1 cellular context compared by ENCODE assay signal in genomic region chr2:188244383-188244782, GRCh38.
TF ChIP-seq lines count a peak whose summit lies in the region.

No MANE protein-coding gene starts in this region.

TF ChIP-seq in HepG2, 621 proteins besides CTCF, POLR2A, EP300 and RAD21:
- TF ChIP-seq PITX1 (CRISPR knock-in tag; IDR thresholded peaks at IDR 0.05) = no peak
- TF ChIP-seq CREB1 (IDR thresholded peaks at IDR 0.05) = peak; percentile 58
- TF ChIP-seq CREB1 (CRISPR knock-in tag; IDR thresholded peaks at IDR 0.05) = no peak
- TF ChIP-seq ZNF337 (CRISPR knock-in tag; IDR thresholded peaks at IDR 0.05; ENCODE audit: borderline replicate concordance, low read depth) = no peak
- TF ChIP-seq ZNF770 (CRISPR knock-in tag; IDR thresholded peaks at IDR 0.05) = no peak
